ENCODE assay signal across 12 cellular contexts in genomic region chr7:76108540-76109233, GRCh38.
A peak's percentile ranks its signal among the peaks of the same experiment; 100 is the strongest.
DNase-seq lines count a peak whose midpoint lies in the region; ATAC-seq, FAIRE-seq and TF ChIP-seq lines count a peak whose summit lies in the region.
"Had no signal": no experiment of that assay in that cellular context is flagged by ENCODE, and none has a peak within 500 bp of the region (broad histone marks: within the 10 kb centered on the region; RNA-seq: fewer than 3 reads in every experiment).

No MANE protein-coding gene starts in this region.

- peaks cover 0 to 6% (median 0%) of the 10 kb centered on the region in 3 donors for H3K27me3 Mint-ChIP-seq in immature natural killer cell (ENCODE audit: low read depth in 3 of 3)
- H3K27me3 Mint-ChIP-seq: activated naive CD4-positive, alpha-beta T cell treated with anti-CD3 and anti-CD28 coated beads, Interleukin-2, amount 10 ng/mL, durations not matched to agents 7 days and 5 days had no signal

- no peak overlapping the region for H3K27ac ChIP-seq in endothelial cell of umbilical vein (ENCODE audit: insufficient read depth, low read depth, low read length)

- no peak overlapping the region for H3K27ac Mint-ChIP-seq in immature natural killer cell
- H3K27ac Mint-ChIP-seq: activated naive CD4-positive, alpha-beta T cell treated with anti-CD3 and anti-CD28 coated beads, Interleukin-2, amount 10 ng/mL, durations not matched to agents 7 days and 5 days had no signal

- no peak overlapping the region for H3K4me3 Mint-ChIP-seq in immature natural killer cell
- H3K4me3 Mint-ChIP-seq: activated naive CD4-positive, alpha-beta T cell treated with anti-CD3 and anti-CD28 coated beads, Interleukin-2, amount 10 ng/mL, durations not matched to agents 7 days and 5 days had no signal

- H3K36me3 Mint-ChIP-seq in immature natural killer cell = no peaks in the 10 kb centered on the region
- H3K36me3 Mint-ChIP-seq: activated naive CD4-positive, alpha-beta T cell treated with anti-CD3 and anti-CD28 coated beads, Interleukin-2, amount 10 ng/mL, durations not matched to agents 7 days and 5 days had no signal

- H3K4me3 ChIP-seq in endothelial cell of umbilical vein (replicated peaks in 1 of 3; ENCODE audit: insufficient read depth in 1 of 3, low read depth in 1 of 3, low read length in 3 of 3) (no peak overlapping the region), mucosa of stomach (ENCODE audit: low read length) (no peak overlapping the region)

- H3K9ac ChIP-seq in endothelial cell of umbilical vein (replicated peaks; ENCODE audit: extremely low read depth, insufficient read depth, low read length) (no peak overlapping the region), mucosa of stomach (ENCODE audit: low read length) (peak overlapping the region; percentile 38)

- H3K79me2 ChIP-seq in endothelial cell of umbilical vein (ENCODE audit: control insufficient read depth, insufficient read depth, low read length) = no peaks in the 10 kb centered on the region

- no peak for ATAC-seq in HG03159 (IDR thresholded peaks at IDR 0.05; ENCODE audit: unreplicated experiment)

- H4K20me1 ChIP-seq in endothelial cell of umbilical vein (replicated peaks; ENCODE audit: control insufficient read depth, extremely low read depth, insufficient read depth, low read length) = no peaks in the 10 kb centered on the region

- no peak for TF ChIP-seq POLR2A in endothelial cell of umbilical vein (IDR thresholded peaks at IDR 0.05; ENCODE audit: low read depth, low read length)

- no peaks in the 10 kb centered on the region for H3K36me3 ChIP-seq in endothelial cell of umbilical vein (ENCODE audit: control insufficient read depth in 2 of 2, extremely low read depth in 1 of 2, insufficient read depth in 2 of 2, low read length in 2 of 2)
- H3K36me3 ChIP-seq in mucosa of stomach (ENCODE audit: control insufficient read depth, insufficient read depth, low read length) = no peaks in the 10 kb centered on the region

- H3K9me1 ChIP-seq in endothelial cell of umbilical vein (replicated peaks; ENCODE audit: control insufficient read depth, extremely low read depth, insufficient read depth, low read length) = no peaks in the 10 kb centered on the region

- intact Hi-C loops in endothelial cell of umbilical vein (cut with micrococcal nuclease) = no loop called here

- no TSS peak for BruUV-seq in endothelial cell of umbilical vein (replicated peaks; lab: Mats Ljungman, UMichigan)

- H3K9me3 ChIP-seq in endothelial cell of umbilical vein (replicated peaks; ENCODE audit: control insufficient read depth, insufficient read depth, low read length) = no peaks in the 10 kb centered on the region
- H3K9me3 ChIP-seq in mucosa of stomach (ENCODE audit: control insufficient read depth, low read length) = no peaks in the 10 kb centered on the region

- dilution Hi-C loops in endothelial cell of umbilical vein (cut with MboI; ENCODE audit: extremely low pct_ligation_motif_present, low sequenced_read_pairs) = no loop called here

- H3K9me3 Mint-ChIP-seq in immature natural killer cell = no peaks in the 10 kb centered on the region
- H3K9me3 Mint-ChIP-seq: activated naive CD4-positive, alpha-beta T cell treated with anti-CD3 and anti-CD28 coated beads, Interleukin-2, amount 10 ng/mL, durations not matched to agents 7 days and 5 days had no signal

- no peaks in the 10 kb centered on the region for H3K4me1 Mint-ChIP-seq in immature natural killer cell
- H3K4me1 Mint-ChIP-seq: activated naive CD4-positive, alpha-beta T cell treated with anti-CD3 and anti-CD28 coated beads, Interleukin-2, amount 10 ng/mL, durations not matched to agents 7 days and 5 days had no signal

- H2AFZ ChIP-seq in endothelial cell of umbilical vein (ENCODE audit: low read depth, low read length) = peak overlapping the region; percentile 32

- H3K4me2 ChIP-seq in endothelial cell of umbilical vein (ENCODE audit: insufficient read depth, low read length) = no peak overlapping the region

- H3K27me3 ChIP-seq in endothelial cell of umbilical vein (ENCODE audit: control insufficient read depth in 2 of 2, insufficient read depth in 2 of 2, low read length in 2 of 2) (no peaks in the 10 kb centered on the region), mucosa of stomach (ENCODE audit: control insufficient read depth, insufficient read depth, low read length) (no peaks in the 10 kb centered on the region)

- H3K4me1 ChIP-seq in endothelial cell of umbilical vein (ENCODE audit: control insufficient read depth, extremely low read depth, insufficient read depth, low read length) (no peaks in the 10 kb centered on the region), mucosa of stomach (ENCODE audit: control insufficient read depth, insufficient read depth, low read length) (peaks cover 23% of the 10 kb centered on the region)

- peak; percentile 67 for DNase-seq in DMS153 (lab: John Stamatoyannopoulos, UW)
- DNase-seq in NCI-H460 (ENCODE audit: extremely low read depth, low read depth) = peak; percentile 79
- DNase-seq in endothelial cell of umbilical vein (ENCODE audit: low read depth, low spot score) = no peak
- no peak for DNase-seq in NCI-H82 treated with DMSO at 0.1 percent for 48 hours (lab: John Stamatoyannopoulos, UW; ENCODE audit: unreplicated experiment)
- DNase-seq in immature natural killer cell = no peak
- DNase-seq in SIG-M5 (lab: John Stamatoyannopoulos, UW) = no peak
- DNase-seq: activated naive CD4-positive, alpha-beta T cell treated with anti-CD3 and anti-CD28 coated beads, Interleukin-2, amount 10 ng/mL, durations not matched to agents 7 days and 5 days; stimulated activated CD4-positive, alpha-beta T cell treated with anti-CD3 and anti-CD28 coated beads, Interleukin-15, amount 100 ng/mL, for 24 hours; SW 1271 had no signal

- CTCF ChIA-PET in endothelial cell of umbilical vein (lab: Charles Lee) = no interaction called here

- no peak for TF ChIP-seq CTCF in endothelial cell of umbilical vein (IDR thresholded peaks at IDR 0.05; ENCODE audit: extremely low read depth in 1 of 2, insufficient read depth in 1 of 2, low read depth in 1 of 2, low read length in 2 of 2)

- no peak for FAIRE-seq in endothelial cell of umbilical vein (lab: Jason Lieb, UNC)
- FAIRE-seq: G401.6 had no signal

- POLR2A ChIA-PET in endothelial cell of umbilical vein (lab: Charles Lee) = no interaction called here

TF ChIP-seq in endothelial cell of umbilical vein, 7 proteins besides CTCF, POLR2A, EP300 and RAD21:
- no peak for TF ChIP-seq POLR2AphosphoS5 (IDR thresholded peaks at IDR 0.05; ENCODE audit: insufficient read depth, low read depth, low read length)
- TF ChIP-seq JUN (IDR thresholded peaks at IDR 0.05; ENCODE audit: borderline replicate concordance, insufficient read depth, insufficient read length, low read depth) = no peak
- no peak for TF ChIP-seq GATA2 (IDR thresholded peaks at IDR 0.05; ENCODE audit: insufficient read depth, insufficient read length, low read depth, low read length)
- no peak for TF ChIP-seq FOS (IDR thresholded peaks at IDR 0.05; ENCODE audit: borderline replicate concordance, insufficient read depth, low read length)
- no peak for TF ChIP-seq MAX (IDR thresholded peaks at IDR 0.05; ENCODE audit: insufficient read depth, insufficient read length)
- TF ChIP-seq EZH2 (IDR thresholded peaks at IDR 0.05; ENCODE audit: borderline replicate concordance, low read depth, low read length, severe bottlenecking) = no peak
- no peak for TF ChIP-seq MYC (IDR thresholded peaks at IDR 0.05; ENCODE audit: low read depth, low read length)

Comparison
In these comparisons a context has a peak if more than half of its experiments do, and no peak if none do; other contexts are left out.
1. DNase-seq: peak in DMS153 (single experiment) and NCI-H460 (single experiment); none in endothelial cell of umbilical vein (single experiment), NCI-H82 treated with DMSO at 0.1 percent for 48 hours (single experiment), immature natural killer cell (0 of 3) and SIG-M5 (single experiment).